25 cellular contexts compared by ENCODE assay signal in genomic region chr18:63100626-63100900, GRCh38.
DNase-seq lines count a peak whose midpoint lies in the region; ATAC-seq, FAIRE-seq and TF ChIP-seq lines count a peak whose summit lies in the region.
"Had no signal": no experiment of that assay in that cellular context is flagged by ENCODE, and none has a peak within 500 bp of the region (broad histone marks: within the 10 kb centered on the region; RNA-seq: fewer than 3 reads in every experiment).

No MANE protein-coding gene starts in this region.

- no peak for TF ChIP-seq CTCF in activated CD8-positive, alpha-beta T cell treated with anti-CD3 and anti-CD28 coated beads for 36 hours (IDR thresholded peaks at IDR 0.05)
- TF ChIP-seq CTCF in HL-60 (IDR thresholded peaks at IDR 0.05; ENCODE audit: insufficient read depth, low read length) (no peak), colonic mucosa (IDR thresholded peaks at IDR 0.05) (no peak), pancreas (IDR thresholded peaks at IDR 0.05) (no peak)

- peaks cover 4% of the 10 kb centered on the region for H3K36me3 Mint-ChIP-seq in activated CD8-positive, alpha-beta T cell treated with anti-CD3 and anti-CD28 coated beads, Interleukin-2, amount 10 ng/mL, durations not matched to agents 7 days and 5 days (ENCODE audit: low read depth)
- no peaks in the 10 kb centered on the region for H3K36me3 Mint-ChIP-seq in activated CD8-positive, alpha-beta T cell treated with anti-CD3 and anti-CD28 coated beads for 36 hours (ENCODE audit: low read depth)
- H3K36me3 Mint-ChIP-seq: CD14-positive monocyte had no signal

- H3K27ac Mint-ChIP-seq in activated CD8-positive, alpha-beta T cell treated with anti-CD3 and anti-CD28 coated beads, Interleukin-2, amount 10 ng/mL, durations not matched to agents 7 days and 5 days, result peak overlapping the region; percentile 17
- H3K27ac Mint-ChIP-seq in activated CD8-positive, alpha-beta T cell treated with anti-CD3 and anti-CD28 coated beads for 36 hours, result no peak overlapping the region
- H3K27ac Mint-ChIP-seq: activated naive CD4-positive, alpha-beta T cell treated with anti-CD3 and anti-CD28 coated beads, Interleukin-2, amount 50 U/mL, for 72 hours; activated T-helper 17 cell treated with anti-CD3 and anti-CD28 coated beads, Interleukin-2, amount 50 U/mL, for 72 hours; stimulated activated effector memory CD8-positive, alpha-beta T cell treated with anti-CD3 and anti-CD28 coated beads, Interleukin-12 subunit alpha, Interleukin-12 subunit beta, amount 100 ng/mL, for 72 hours had no signal

- CTCF ChIA-PET in activated CD8-positive, alpha-beta T cell treated with anti-CD3 and anti-CD28 coated beads, Interleukin-2, amount 10 ng/mL, durations not matched to agents 7 days and 5 days (lab: Charles Lee), result no interaction called here
- CTCF ChIA-PET in activated CD8-positive, alpha-beta T cell treated with anti-CD3 and anti-CD28 coated beads for 36 hours (lab: Charles Lee), result interaction anchor here (1.6 to 3.2 kb wide), 2 partner anchors 31 to 223 kb away, joined by 4 to 9 read pairs; no protein-coding TSS in a partner anchor

- H3K27me3 ChIP-seq in HL-60 (ENCODE audit: insufficient read depth, poor library complexity, severe bottlenecking) (no peaks in the 10 kb centered on the region), colonic mucosa (no peaks in the 10 kb centered on the region), pancreas (no peaks in the 10 kb centered on the region)

- intact Hi-C loops in activated CD8-positive, alpha-beta T cell treated with anti-CD3 and anti-CD28 coated beads for 36 hours (cut with micrococcal nuclease), result no loop called here
- intact Hi-C loops in colonic mucosa (cut with DNase I) (no loop called here), pancreas (cut with DNase I) (no loop called here)

- H3K36me3 ChIP-seq in colonic mucosa (no peaks in the 10 kb centered on the region), pancreas (no peaks in the 10 kb centered on the region)
- H3K36me3 ChIP-seq: HAP-1 had no signal

- H3K9me3 ChIP-seq in colonic mucosa (no peaks in the 10 kb centered on the region), pancreas (no peaks in the 10 kb centered on the region)
- H3K9me3 ChIP-seq: HAP-1 had no signal

- WGBS in pancreas, 2 donors, result 90 to 92% methylated on average over 4 of the region's 4 CpGs

- H3K27ac ChIP-seq in HL-60 (replicated peaks) (peak overlapping the region; percentile 95), colonic mucosa (peak overlapping the region; percentile 26), pancreas (peak overlapping the region; percentile 22 to 80 (median 58))
- H3K27ac ChIP-seq: coronary artery had no signal

- no peak for FAIRE-seq in pancreas (lab: Jason Lieb, UNC)

- no peaks in the 10 kb centered on the region for H3K9me3 Mint-ChIP-seq in activated CD8-positive, alpha-beta T cell treated with anti-CD3 and anti-CD28 coated beads, Interleukin-2, amount 10 ng/mL, durations not matched to agents 7 days and 5 days (ENCODE audit: insufficient read depth)
- H3K9me3 Mint-ChIP-seq in activated CD8-positive, alpha-beta T cell treated with anti-CD3 and anti-CD28 coated beads for 36 hours, result no peaks in the 10 kb centered on the region
- H3K9me3 Mint-ChIP-seq: activated T-helper 17 cell treated with anti-CD3 and anti-CD28 coated beads, Interleukin-2, amount 50 U/mL, for 72 hours had no signal

- POLR2A ChIA-PET in activated CD8-positive, alpha-beta T cell treated with anti-CD3 and anti-CD28 coated beads, Interleukin-2, amount 10 ng/mL, durations not matched to agents 7 days and 5 days (lab: Charles Lee), result interaction anchor here (0.6 kb wide), 1 partner anchor 54 kb away, joined by 3 read pairs; no protein-coding TSS in a partner anchor
- POLR2A ChIA-PET in activated CD8-positive, alpha-beta T cell treated with anti-CD3 and anti-CD28 coated beads for 36 hours (lab: Charles Lee), result no interaction called here

- peaks cover 59% of the 10 kb centered on the region for H3K4me1 Mint-ChIP-seq in activated CD8-positive, alpha-beta T cell treated with anti-CD3 and anti-CD28 coated beads, Interleukin-2, amount 10 ng/mL, durations not matched to agents 7 days and 5 days (ENCODE audit: low read depth)
- peaks cover 41% of the 10 kb centered on the region for H3K4me1 Mint-ChIP-seq in activated CD8-positive, alpha-beta T cell treated with anti-CD3 and anti-CD28 coated beads for 36 hours (ENCODE audit: low read depth)

- no peak overlapping the region for H3K4me3 Mint-ChIP-seq in activated CD8-positive, alpha-beta T cell treated with anti-CD3 and anti-CD28 coated beads, Interleukin-2, amount 10 ng/mL, durations not matched to agents 7 days and 5 days
- H3K4me3 Mint-ChIP-seq in activated CD8-positive, alpha-beta T cell treated with anti-CD3 and anti-CD28 coated beads for 36 hours, result no peak overlapping the region
- H3K4me3 Mint-ChIP-seq: activated T-helper 17 cell treated with anti-CD3 and anti-CD28 coated beads, Interleukin-2, amount 50 U/mL, for 72 hours; stimulated activated effector memory CD8-positive, alpha-beta T cell treated with anti-CD3 and anti-CD28 coated beads, Interleukin-12 subunit alpha, Interleukin-12 subunit beta, amount 100 ng/mL, for 72 hours; type B pancreatic cell had no signal

- H3K4me3 ChIP-seq in HL-60 (replicated peaks; ENCODE audit: insufficient read depth, low read length) (no peak overlapping the region), colonic mucosa (no peak overlapping the region), pancreas (no peak overlapping the region)
- H3K4me3 ChIP-seq: coronary artery, HAP-1 had no signal

- peak; percentile 20 for DNase-seq in activated CD8-positive, alpha-beta T cell treated with anti-CD3 and anti-CD28 coated beads, Interleukin-2, amount 10 ng/mL, durations not matched to agents 7 days and 5 days
- no peak for DNase-seq in activated CD8-positive, alpha-beta T cell treated with anti-CD3 and anti-CD28 coated beads for 36 hours
- DNase-seq in HL-60 (ENCODE audit: low read depth in 1 of 2, low spot score in 1 of 2), result no peak
- DNase-seq in colonic mucosa, result no peak
- DNase-seq in pancreas, result no peak
- DNase-seq in anterior cingulate cortex (lab: John Stamatoyannopoulos, UW), result no peak
- no peak for DNase-seq in SHP77 (lab: John Stamatoyannopoulos, UW)
- DNase-seq in stimulated activated CD4-positive, alpha-beta T cell treated with anti-CD3 and anti-CD28 coated beads, Interleukin-12 subunit alpha, Interleukin-12 subunit beta, amount 100 ng/mL, for 4 hours, result no peak
- DNase-seq: 8988T; activated CD4-positive, alpha-beta T cell treated with anti-CD3 and anti-CD28 coated beads, Interleukin-2, amount 50 U/mL, for 48 hours; activated CD8-positive, alpha-beta memory T cell treated with anti-CD3 and anti-CD28 coated beads, Interleukin-2, amount 50 U/mL, for 4 hours; aorta; DMS79; effector memory CD4-positive, alpha-beta T cell; NCI-H1694; NCI-H82; RPMI8226; T-helper 1 cell had no signal

- no peak for ATAC-seq in activated CD8-positive, alpha-beta T cell treated with anti-CD3 and anti-CD28 coated beads, Interleukin-2, amount 10 ng/mL, durations not matched to agents 7 days and 5 days
- no peak for ATAC-seq in activated CD8-positive, alpha-beta T cell treated with anti-CD3 and anti-CD28 coated beads for 36 hours
- no peak for ATAC-seq in pancreas
- ATAC-seq: activated naive CD4-positive, alpha-beta T cell treated with anti-CD3 and anti-CD28 coated beads, Interleukin-2, amount 50 U/mL, for 72 hours; activated T-helper 17 cell treated with anti-CD3 and anti-CD28 coated beads, Interleukin-2, amount 50 U/mL, for 72 hours; stimulated activated effector memory CD8-positive, alpha-beta T cell treated with anti-CD3 and anti-CD28 coated beads, Interleukin-12 subunit alpha, Interleukin-12 subunit beta, amount 100 ng/mL, for 72 hours had no signal

- peaks cover 27% of the 10 kb centered on the region for H3K27me3 Mint-ChIP-seq in activated CD8-positive, alpha-beta T cell treated with anti-CD3 and anti-CD28 coated beads, Interleukin-2, amount 10 ng/mL, durations not matched to agents 7 days and 5 days (ENCODE audit: low read depth)
- H3K27me3 Mint-ChIP-seq in activated CD8-positive, alpha-beta T cell treated with anti-CD3 and anti-CD28 coated beads for 36 hours, result peaks cover 2% of the 10 kb centered on the region
- H3K27me3 Mint-ChIP-seq: type B pancreatic cell had no signal

- peaks cover 4% of the 10 kb centered on the region for H3K4me1 ChIP-seq in colonic mucosa
- H3K4me1 ChIP-seq in pancreas, result peaks cover 0 to 14% (median 0%) of the 10 kb centered on the region in 3 donors
- H3K4me1 ChIP-seq: HAP-1 had no signal

- peak overlapping the region in 1 of 2 donors; percentile 54 for H3K9ac ChIP-seq in colonic mucosa (ENCODE audit: low read depth in 2 of 2, low read length in 2 of 2)

Comparison
In these comparisons a context has a peak if more than half of its experiments do, and no peak if none do; other contexts are left out.
1. H3K27ac ChIP-seq: peak in every context shown above with its lines; median percentile 95 in HL-60; 58 in pancreas; 26 in colonic mucosa.